ENCODE assay signal across 7 cellular contexts in genomic region chr4:85474356-85474755, GRCh38. TPM values are rescaled to one million over a fixed set of nuclear protein-coding genes. Genes with fewer than 3 reads are reported as not detected.
DNase-seq lines count a peak whose midpoint lies in the region; ATAC-seq, FAIRE-seq and TF ChIP-seq lines count a peak whose summit lies in the region.

No MANE protein-coding gene starts in this region.

- H3K9me3 ChIP-seq in Karpas-422 (ENCODE audit: low read length) (no peaks in the 10 kb centered on the region), tibial nerve (no peaks in the 10 kb centered on the region)

- no peaks in the 10 kb centered on the region for H3K27me3 Mint-ChIP-seq in mesothelial cell of epicardium (ENCODE audit: low read depth)
- no peaks in the 10 kb centered on the region for H3K27me3 Mint-ChIP-seq in effector memory CD8-positive, alpha-beta T cell

- H3K27ac ChIP-seq in Karpas-422 (ENCODE audit: low read length) (no peak overlapping the region), tibial nerve (peak overlapping the region; percentile 78 to 88 (median 84))

- H3K4me1 ChIP-seq in Karpas-422 (ENCODE audit: low read length) (peaks cover 23% of the 10 kb centered on the region), tibial nerve (peaks cover 0 to 36% (median 5%) of the 10 kb centered on the region in 4 donors)

- H3K27me3 ChIP-seq in Karpas-422 (ENCODE audit: low read length) (no peaks in the 10 kb centered on the region), bronchial epithelial cell (ENCODE audit: control insufficient read depth, insufficient read depth, low read length) (no peaks in the 10 kb centered on the region), tibial nerve (no peaks in the 10 kb centered on the region)

- peaks cover 34% of the 10 kb centered on the region for H3K79me2 ChIP-seq in Karpas-422 (ENCODE audit: low read length)

- peak overlapping the region; percentile 95 for H3K27ac Mint-ChIP-seq in mesothelial cell of epicardium
- H3K27ac Mint-ChIP-seq in effector memory CD8-positive, alpha-beta T cell: no peak overlapping the region

- peaks cover 25% of the 10 kb centered on the region for H3K4me1 Mint-ChIP-seq in mesothelial cell of epicardium
- H3K4me1 Mint-ChIP-seq in effector memory CD8-positive, alpha-beta T cell (ENCODE audit: low read depth in 2 of 2): no peaks in the 10 kb centered on the region

- no peaks in the 10 kb centered on the region for H3K36me3 Mint-ChIP-seq in mesothelial cell of epicardium
- no peaks in the 10 kb centered on the region for H3K36me3 Mint-ChIP-seq in effector memory CD8-positive, alpha-beta T cell (ENCODE audit: insufficient read depth)

- peak overlapping the region; percentile 88 for H3K4me3 Mint-ChIP-seq in mesothelial cell of epicardium
- no peak overlapping the region for H3K4me3 Mint-ChIP-seq in effector memory CD8-positive, alpha-beta T cell

- H2AFZ ChIP-seq in Karpas-422 (ENCODE audit: low read length): peak overlapping the region; percentile 44; the same call in 1 of the 2 replicates

- no peak for TF ChIP-seq POLR2A in tibial nerve (IDR thresholded peaks at IDR 0.05)

- H3K9ac ChIP-seq in Karpas-422 (ENCODE audit: low read length): peak overlapping the region; percentile 58

- no peaks in the 10 kb centered on the region for H3K9me2 ChIP-seq in Karpas-422 (replicated peaks; ENCODE audit: insufficient read depth, low read length)

- H3K4me3 ChIP-seq in Karpas-422 (ENCODE audit: low read length) (peak overlapping the region; percentile 66), bronchial epithelial cell (ENCODE audit: low read depth, low read length) (peak overlapping the region; percentile 77), tibial nerve (peak overlapping the region; percentile 52 to 66 (median 64))

- no peak for FAIRE-seq in bronchial epithelial cell (lab: Jason Lieb, UNC)

- no peak for TF ChIP-seq EP300 in tibial nerve (IDR thresholded peaks at IDR 0.05)

- no peaks in the 10 kb centered on the region for H3K9me3 Mint-ChIP-seq in mesothelial cell of epicardium
- peaks cover 6 to 7% of the 10 kb centered on the region in 2 donors for H3K9me3 Mint-ChIP-seq in effector memory CD8-positive, alpha-beta T cell

- DNase-seq in Karpas-422: no peak
- DNase-seq in bronchial epithelial cell (ENCODE audit: low read depth): no peak
- DNase-seq in mesothelial cell of epicardium (ENCODE audit: low spot score in 2 of 2, unreplicated experiment in 2 of 2): no peak
- no peak for DNase-seq in tibial nerve (ENCODE audit: low spot score in 2 of 2)
- no peak for DNase-seq in NCI-H510A treated with DMSO at 0.1 percent for 48 hours (lab: John Stamatoyannopoulos, UW)
- no peak for DNase-seq in effector memory CD8-positive, alpha-beta T cell
- DNase-seq in NCI-H1092 (lab: John Stamatoyannopoulos, UW): no peak

- no peaks in the 10 kb centered on the region for H4K20me1 ChIP-seq in Karpas-422 (ENCODE audit: insufficient read depth, low read depth, low read length)

- ATAC-seq in effector memory CD8-positive, alpha-beta T cell (replicated peaks): no peak

- H3K36me3 ChIP-seq in Karpas-422 (ENCODE audit: insufficient read depth, low read length) (no peaks in the 10 kb centered on the region), bronchial epithelial cell (ENCODE audit: control insufficient read depth, insufficient read depth, low read length) (no peaks in the 10 kb centered on the region), tibial nerve (no peaks in the 10 kb centered on the region)

- peak overlapping the region; percentile 73 for H3K4me2 ChIP-seq in Karpas-422 (ENCODE audit: low read depth, low read length, poor library complexity, severe bottlenecking)

- TF ChIP-seq CTCF in bronchial epithelial cell (IDR thresholded peaks at IDR 0.05; ENCODE audit: insufficient read depth, low read length, severe bottlenecking) (no peak), mesothelial cell of epicardium (IDR thresholded peaks at IDR 0.05; ENCODE audit: unreplicated experiment) (no peak), tibial nerve (IDR thresholded peaks at IDR 0.05) (no peak)

- WGBS in tibial nerve, 2 donors: 61 to 75% methylated on average over 4 of the region's 4 CpGs

RNA-seq across cellular contexts. Expression of gene ARHGAP24, which starts 0.6 kb away (rescaled TPM):
- total RNA-seq in Karpas-422 (2014; rRNA removed; shearing (Covaris generic); ENCODE audit: low replicate concordance): 40.0 and 65.1 TPM in 2 replicates
- total RNA-seq in bronchial epithelial cell: 11.1 and 12.7 TPM in 2 replicates
- 15.0 to 16.7 TPM (median 15.2 TPM) in 3 replicates for total RNA-seq in mesothelial cell of epicardium
- 10 to 100 TPM; 41.6 to 71.2 (median 62.0) TPM for total RNA-seq in tibial nerve
